Comparison of ENCODE assay signal across 34 cellular contexts in genomic region chr12:59944177-59944576, GRCh38.
"Had no signal": no experiment of that assay in that cellular context is flagged by ENCODE, and none has a peak within 500 bp of the region (broad histone marks: within the 10 kb centered on the region; RNA-seq: fewer than 3 reads in every experiment).

No MANE protein-coding gene starts in this region.

- H3K4me3 ChIP-seq: MG63 had no signal

- H3K9me3 ChIP-seq: MG63 had no signal

- H3K27me3 ChIP-seq: MG63 had no signal

- H3K36me3 ChIP-seq: MG63 had no signal

- DNase-seq: Karpas-422, Kasumi-1, MG63, MM.1S, MV-4-11, NCI-H1048, NCI-H1092, NCI-H1092 treated with DMSO at 0.1 percent for 48 hours, NCI-H1105, NCI-H1105 treated with DMSO at 0.1 percent for 48 hours, NCI-H1417, NCI-H1417 treated with DMSO at 0.1 percent for 48 hours, NCI-H1436, NCI-H1436 treated with DMSO at 0.1 percent for 48 hours, NCI-H146, NCI-H1694, NCI-H1694 treated with DMSO at 0.1 percent for 48 hours, NCI-H187, NCI-H187 treated with DMSO at 0.1 percent for 48 hours, NCI-H1930, NCI-H2029, NCI-H2029 treated with DMSO at 0.1 percent for 48 hours, NCI-H2081, NCI-H2081 treated with DMSO at 0.1 percent for 48 hours, NCI-H2107, NCI-H2171, NCI-H2171 treated with DMSO at 0.1 percent for 48 hours, NCI-H2227 treated with DMSO at 0.1 percent for 48 hours, NCI-H226, NCI-H345, NCI-H446, NCI-H446 treated with DMSO at 0.1 percent for 48 hours, NCI-H510A, NCI-H510A treated with DMSO at 0.1 percent for 48 hours had no signal
